ENCODE assay signal across 11 cellular contexts in genomic region chr16:85699628-85700027, GRCh38. TPM values are rescaled to one million over a fixed set of nuclear protein-coding genes. Genes with fewer than 3 reads are reported as not detected.
DNase-seq lines count a peak whose midpoint lies in the region; ATAC-seq and TF ChIP-seq lines count a peak whose summit lies in the region.
"Had no signal": no experiment of that assay in that cellular context is flagged by ENCODE, and none has a peak within 500 bp of the region (broad histone marks: within the 10 kb centered on the region; RNA-seq: fewer than 3 reads in every experiment).

No MANE protein-coding gene starts in this region.

- WGBS in psoas muscle, 3 donors, result 46 to 65% (median 54%) methylated on average over 7 of the region's 7 CpGs

- no peaks in the 10 kb centered on the region for H3K9me3 ChIP-seq in psoas muscle

- H3K27ac ChIP-seq in GM23338 (ENCODE audit: low read depth) (no peak overlapping the region), psoas muscle (no peak overlapping the region)

- TF ChIP-seq CTCF in GM23338 (conservative IDR thresholded peaks at IDR 0.05; ENCODE audit: low read depth in 2 of 2) (no peak), foreskin fibroblast (IDR thresholded peaks at IDR 0.05; ENCODE audit: low read depth, low read length) (no peak), psoas muscle (IDR thresholded peaks at IDR 0.05) (no peak)

- no peak overlapping the region for H2AFZ ChIP-seq in GM23338

- intact Hi-C loops in psoas muscle (cut with DNase I), result no loop called here

- no peak overlapping the region for H3K4me2 ChIP-seq in GM23338

- no peaks in the 10 kb centered on the region for H3K36me3 Mint-ChIP-seq in GM23338 (ENCODE audit: low read depth)
- H3K36me3 Mint-ChIP-seq in activated naive CD4-positive, alpha-beta T cell treated with anti-CD3 and anti-CD28 coated beads, Interleukin-2, amount 50 U/mL, for 72 hours, result no peaks in the 10 kb centered on the region

- H3K79me2 ChIP-seq in GM23338 (replicated peaks; ENCODE audit: insufficient read depth), result no peaks in the 10 kb centered on the region

- H3K27me3 Mint-ChIP-seq in GM23338 (ENCODE audit: insufficient read depth, low read depth, poor library complexity), result peaks cover 16% of the 10 kb centered on the region

- H3K27me3 ChIP-seq in GM23338 (ENCODE audit: insufficient read depth) (no peaks in the 10 kb centered on the region), psoas muscle (ENCODE audit: insufficient read depth in 3 of 3, low read length in 2 of 3) (no peaks in the 10 kb centered on the region)

- H3K9me2 ChIP-seq in GM23338 (ENCODE audit: insufficient read depth), result no peaks in the 10 kb centered on the region

- ATAC-seq in GM23338, result peak; percentile 12; the same call in 2 of the 3 replicates
- ATAC-seq in SK-N-SH treated with all-trans-retinoic acid at 6 μM for 48 hours, result peak; percentile 81
- peak; percentile 49 to 86 (median 78) for ATAC-seq in psoas muscle
- no peak for ATAC-seq in HG02798 (IDR thresholded peaks at IDR 0.05; ENCODE audit: poor library complexity, unreplicated experiment)
- no peak for ATAC-seq in activated naive CD4-positive, alpha-beta T cell treated with anti-CD3 and anti-CD28 coated beads, Interleukin-2, amount 50 U/mL, for 72 hours

- H3K4me3 ChIP-seq in GM23338 (no peak overlapping the region), foreskin fibroblast (ENCODE audit: low read depth in 1 of 2, low read length in 2 of 2) (no peak overlapping the region), psoas muscle (no peak overlapping the region)

- H3K36me3 ChIP-seq in GM23338 (ENCODE audit: insufficient read depth) (no peaks in the 10 kb centered on the region), psoas muscle (ENCODE audit: insufficient read depth in 1 of 2, low read depth in 1 of 2) (no peaks in the 10 kb centered on the region)

- peaks cover 6% of the 10 kb centered on the region for H3K4me1 Mint-ChIP-seq in GM23338

- no peak overlapping the region for H3K27ac Mint-ChIP-seq in GM23338
- no peak overlapping the region for H3K27ac Mint-ChIP-seq in activated naive CD4-positive, alpha-beta T cell treated with anti-CD3 and anti-CD28 coated beads, Interleukin-2, amount 50 U/mL, for 72 hours
- H3K27ac Mint-ChIP-seq: activated T-helper 1 cell treated with anti-CD3 and anti-CD28 coated beads, Interleukin-12 subunit alpha, Interleukin-12 subunit beta, Interleukin-2, Interleukin-4 antibody, amounts not matched to agents 30 ng/mL and 10 ng/mL and 1 ng/mL, durations not matched to agents 14 hours and 24 hours and 36 hours; stimulated activated naive CD8-positive, alpha-beta T cell treated with anti-CD3 and anti-CD28 coated beads, Interleukin-15, Interleukin-2, amounts not matched to agents 100 ng/mL and 50 ng/mL, for 24 hours had no signal

- peaks cover 8% of the 10 kb centered on the region; the same call in 1 of the 2 replicates for H3F3A ChIP-seq in GM23338 (replicated peaks; ENCODE audit: low read depth)

- no peak overlapping the region for H3K4me3 Mint-ChIP-seq in GM23338
- H3K4me3 Mint-ChIP-seq: activated T-helper 1 cell treated with anti-CD3 and anti-CD28 coated beads, Interleukin-12 subunit alpha, Interleukin-12 subunit beta, Interleukin-2, Interleukin-4 antibody, amounts not matched to agents 30 ng/mL and 10 ng/mL and 1 ng/mL, durations not matched to agents 14 hours and 24 hours and 36 hours; stimulated activated naive CD8-positive, alpha-beta T cell treated with anti-CD3 and anti-CD28 coated beads, Interleukin-15, Interleukin-2, amounts not matched to agents 100 ng/mL and 50 ng/mL, for 24 hours had no signal

- H4K20me1 ChIP-seq in GM23338 (replicated peaks; ENCODE audit: insufficient read depth), result no peaks in the 10 kb centered on the region

- H3K4me1 ChIP-seq in GM23338 (ENCODE audit: insufficient read depth) (no peaks in the 10 kb centered on the region), psoas muscle (no peaks in the 10 kb centered on the region)

- H3K9me3 Mint-ChIP-seq in GM23338, result no peaks in the 10 kb centered on the region
- H3K9me3 Mint-ChIP-seq in activated naive CD4-positive, alpha-beta T cell treated with anti-CD3 and anti-CD28 coated beads, Interleukin-2, amount 50 U/mL, for 72 hours, result no peaks in the 10 kb centered on the region
- H3K9me3 Mint-ChIP-seq: activated T-helper 1 cell treated with anti-CD3 and anti-CD28 coated beads, Interleukin-12 subunit alpha, Interleukin-12 subunit beta, Interleukin-2, Interleukin-4 antibody, amounts not matched to agents 30 ng/mL and 10 ng/mL and 1 ng/mL, durations not matched to agents 14 hours and 24 hours and 36 hours; stimulated activated naive CD8-positive, alpha-beta T cell treated with anti-CD3 and anti-CD28 coated beads, Interleukin-15, Interleukin-2, amounts not matched to agents 100 ng/mL and 50 ng/mL, for 24 hours had no signal

- DNase-seq in GM23338 (ENCODE audit: low spot score) (no peak), foreskin fibroblast (peak; percentile 54 to 60), psoas muscle (no peak)
- no peak for DNase-seq in activated naive CD4-positive, alpha-beta T cell treated with anti-CD3 and anti-CD28 coated beads, Interleukin-2, amount 50 U/mL, for 72 hours (ENCODE audit: low spot score in 2 of 2)
- DNase-seq in stimulated activated naive CD4-positive, alpha-beta T cell treated with Interleukin-2 at 50 U/mL for 16 hours (lab: John Stamatoyannopoulos, UW), result no peak
- no peak for DNase-seq in activated effector memory CD4-positive, alpha-beta T cell treated with Interleukin-2 at 50 U/mL for 16 hours
- DNase-seq: GF-D8 had no signal

TF ChIP-seq in GM23338, 12 proteins besides CTCF, POLR2A, EP300 and RAD21 (continues in another document):
- TF ChIP-seq JUNB (IDR thresholded peaks at IDR 0.05; ENCODE audit: unreplicated experiment) (no peak), REST (IDR thresholded peaks at IDR 0.05; ENCODE audit: unreplicated experiment) (no peak)

TF ChIP-seq in SK-N-SH treated with all-trans-retinoic acid at 6 μM for 48 hours, 23 proteins besides CTCF, POLR2A, EP300 and RAD21:
- TF ChIP-seq POU6F1 (CRISPR knock-in tag; IDR thresholded peaks at IDR 0.05; ENCODE audit: borderline replicate concordance, low read depth), result no peak
- TF ChIP-seq CREB5 (CRISPR knock-in tag; IDR thresholded peaks at IDR 0.05; ENCODE audit: low read depth), result no peak
- TF ChIP-seq SNAI2 (CRISPR knock-in tag; IDR thresholded peaks at IDR 0.05), result no peak
- TF ChIP-seq ARNTL (CRISPR knock-in tag; IDR thresholded peaks at IDR 0.05; ENCODE audit: borderline replicate concordance, low read depth), result no peak

RNA-seq across cellular contexts. Expression of gene GINS2, which starts 10.9 kb away (rescaled TPM):
- total RNA-seq in GM23338 (2014; rRNA removed; shearing (Covaris generic)), result 35.0 and 40.5 TPM in 2 replicates
- polyA plus RNA-seq in GM23338 (2016; fragmentation: Nextera tagmentation; extraction: Ambion mirVana) (42.0 and 44.4 TPM in 2 replicates), psoas muscle (1 to 10 TPM in 2 of 3 donors, under 1 TPM in 1; 0.93 to 1.2 (median 1.0) TPM)
- total RNA-seq in psoas muscle, result 1 to 10 TPM; 1.5 to 2.0 (median 1.7) TPM
- total RNA-seq in activated naive CD4-positive, alpha-beta T cell treated with anti-CD3 and anti-CD28 coated beads, Interleukin-2, amount 50 U/mL, for 72 hours, result 10 to 100 TPM; 42.3 to 73.6 TPM

RNA-seq across cellular contexts. Expression of gene C16orf74, which starts 51.3 kb away (rescaled TPM):
- 11.3 and 12.1 TPM in 2 replicates for total RNA-seq in GM23338 (2014; rRNA removed; shearing (Covaris generic))
- polyA plus RNA-seq in GM23338 (2016; fragmentation: Nextera tagmentation; extraction: Ambion mirVana) (19.0 and 19.1 TPM in 2 replicates), psoas muscle (1 to 10 TPM in 1 of 3 donors, under 1 TPM in 2; 0.13 to 3.8 (median 0.24) TPM)
- under 1 TPM in 2 of 4 donors, not detected in 2; 0.21 to 0.75 TPM for total RNA-seq in psoas muscle
- 1 to 10 TPM in 1 of 2 donors, under 1 TPM in 1; 0.46 to 1.4 TPM for total RNA-seq in activated naive CD4-positive, alpha-beta T cell treated with anti-CD3 and anti-CD28 coated beads, Interleukin-2, amount 50 U/mL, for 72 hours
- total RNA-seq: activated T-helper 1 cell treated with anti-CD3 and anti-CD28 coated beads, Interleukin-12 subunit alpha, Interleukin-12 subunit beta, Interleukin-2, Interleukin-4 antibody, amounts not matched to agents 30 ng/mL and 10 ng/mL and 1 ng/mL, durations not matched to agents 14 hours and 24 hours and 36 hours had no signal

Comparison
In these comparisons a context has a peak if more than half of its experiments do, and no peak if none do; other contexts are left out.
1. ATAC-seq: peak in GM23338 (single experiment), SK-N-SH treated with all-trans-retinoic acid at 6 μM for 48 hours (single experiment) and psoas muscle (4 of 4); none in HG02798 (single experiment) and activated naive CD4-positive, alpha-beta T cell treated with anti-CD3 and anti-CD28 coated beads, Interleukin-2, amount 50 U/mL, for 72 hours (0 of 2).
2. DNase-seq: peak in foreskin fibroblast (2 of 2); none in GM23338 (single experiment), psoas muscle (0 of 2), activated naive CD4-positive, alpha-beta T cell treated with anti-CD3 and anti-CD28 coated beads, Interleukin-2, amount 50 U/mL, for 72 hours (0 of 2), stimulated activated naive CD4-positive, alpha-beta T cell treated with Interleukin-2 at 50 U/mL for 16 hours (single experiment) and activated effector memory CD4-positive, alpha-beta T cell treated with Interleukin-2 at 50 U/mL for 16 hours (single experiment).
3. RNA of gene GINS2, which starts 10.9 kb away (total RNA-seq): 42.3 to 73.6 TPM in activated naive CD4-positive, alpha-beta T cell treated with anti-CD3 and anti-CD28 coated beads, Interleukin-2, amount 50 U/mL, for 72 hours and 35.0 to 40.5 TPM in GM23338; 1.5 to 2.0 TPM in psoas muscle; every median in the first group is over 10 times any median in the second.